Comparison of ENCODE assay signal across 10 cellular contexts in genomic region chr5:3538886-3539285, GRCh38. TPM values are rescaled to one million over a fixed set of nuclear protein-coding genes. Genes with fewer than 3 reads are reported as not detected.
"Had no signal": no experiment of that assay in that cellular context is flagged by ENCODE, and none has a peak within 500 bp of the region (broad histone marks: within the 10 kb centered on the region; RNA-seq: fewer than 3 reads in every experiment).

No MANE protein-coding gene starts in this region.

- FAIRE-seq: H54 had no signal

- ATAC-seq: GM23338, HCT116 had no signal

- H3K4me3 ChIP-seq: GM23248, GM23338, HAP-1 had no signal

- H3K27ac ChIP-seq: GM23248 had no signal

- H3K9ac ChIP-seq: GM23248 had no signal

- H3K9me3 ChIP-seq: HAP-1 had no signal

- H3K4me1 ChIP-seq: HAP-1 had no signal

- DNase-seq: GM23248, GOT3, H7, H9, HCEC 1CT, HFFc6 had no signal

- H3K4me2 ChIP-seq: GM23338 had no signal

- H2AFZ ChIP-seq: GM23248, GM23338 had no signal

- H3K36me3 ChIP-seq: HAP-1 had no signal

RNA-seq across cellular contexts. Expression of gene IRX1, which starts 56.7 kb away (rescaled TPM):
- total RNA-seq: HFFc6 had no signal
